ENCODE assay signal across 7 cellular contexts in genomic region chr4:156999175-156999517, GRCh38. TPM values are rescaled to one million over a fixed set of nuclear protein-coding genes. Genes with fewer than 3 reads are reported as not detected.
DNase-seq lines count a peak whose midpoint lies in the region; ATAC-seq and TF ChIP-seq lines count a peak whose summit lies in the region.

No MANE protein-coding gene starts in this region.

- no peak for TF ChIP-seq CTCF in GM10248 (IDR thresholded peaks at IDR 0.05; ENCODE audit: control extremely low read depth, extremely low read depth, low read depth, missing control alignments)

- no peaks in the 10 kb centered on the region for H3K4me1 ChIP-seq in right cardiac atrium (ENCODE audit: control insufficient read depth, insufficient read depth, low read length)
- no peaks in the 10 kb centered on the region for H3K4me1 ChIP-seq in thymus (ENCODE audit: control insufficient read depth, insufficient read depth, low read length)

- intact Hi-C loops in right cardiac atrium (cut with DNase I): no loop called here

- ATAC-seq in right cardiac atrium (peak; percentile 80 to 81), GM19455 (IDR thresholded peaks at IDR 0.05; ENCODE audit: unreplicated experiment) (no peak)

- H3K4me3 ChIP-seq in right cardiac atrium (ENCODE audit: low read length): no peak overlapping the region
- H3K4me3 ChIP-seq in thymus (ENCODE audit: low read length): no peak overlapping the region

- DNase-seq in HUDEP-2 (lab: John Stamatoyannopoulos, UW; ENCODE audit: unreplicated experiment in 76 of 76): peak in 51 of 76 experiments; percentile 0 to 78 (median 27)
- DNase-seq in SW480 (ENCODE audit: low spot score): peak; percentile 76
- DNase-seq in right cardiac atrium: no peak
- DNase-seq in GM10248 (ENCODE audit: extremely low spot score): no peak
- DNase-seq in stimulated activated CD4-positive, alpha-beta T cell treated with anti-CD3 and anti-CD28 coated beads, Interleukin-4, amount 100 ng/mL, for 1 hour: no peak

- no peaks in the 10 kb centered on the region for H3K36me3 ChIP-seq in thymus (ENCODE audit: control insufficient read depth, insufficient read depth)

- POLR2A ChIA-PET in GM10248 (lab: Yijun Ruan, JAX): no interaction called here

- H3K27ac ChIP-seq in right cardiac atrium (ENCODE audit: low read length) (no peak overlapping the region), thymus (ENCODE audit: low read depth) (peak overlapping the region; percentile 15)

- H3K9me3 ChIP-seq in right cardiac atrium (ENCODE audit: control insufficient read depth, low read length) (no peaks in the 10 kb centered on the region), thymus (ENCODE audit: control insufficient read depth) (no peaks in the 10 kb centered on the region)

- CTCF ChIA-PET in GM10248 (lab: Yijun Ruan, JAX): interaction anchor here (0.9 to 1.4 kb wide), 3 partner anchors 9 to 35 kb away, joined by 3 to 4 read pairs (median 3); no protein-coding TSS in a partner anchor

- no peaks in the 10 kb centered on the region for H3K27me3 ChIP-seq in right cardiac atrium (ENCODE audit: control insufficient read depth, insufficient read depth)
- H3K27me3 ChIP-seq in thymus (ENCODE audit: control insufficient read depth, insufficient read depth): no peaks in the 10 kb centered on the region

- 5% methylated on average over 2 of the region's 2 CpGs for WGBS in right cardiac atrium
- 49% methylated on average over 2 of the region's 2 CpGs for WGBS in thymus

RNA-seq across cellular contexts. Expression of gene PDGFC, which starts 27.5 kb away (rescaled TPM):
- 10 to 100 TPM; 13.6 to 17.9 (median 16.0) TPM for total RNA-seq in right cardiac atrium
- polyA plus RNA-seq in right cardiac atrium (6.5 TPM), thymus (13.1 TPM)

Comparison
In these comparisons a context has a peak if more than half of its experiments do, and no peak if none do; other contexts are left out.
1. DNase-seq: peak in HUDEP-2 (51 of 76) and SW480 (single experiment); none in right cardiac atrium (0 of 3), GM10248 (single experiment) and stimulated activated CD4-positive, alpha-beta T cell treated with anti-CD3 and anti-CD28 coated beads, Interleukin-4, amount 100 ng/mL, for 1 hour (single experiment).